ENCODE assay signal across 25 cellular contexts in genomic region chr4:115973768-115974167, GRCh38.
DNase-seq lines count a peak whose midpoint lies in the region; ATAC-seq and TF ChIP-seq lines count a peak whose summit lies in the region.
"Had no signal": no experiment of that assay in that cellular context is flagged by ENCODE, and none has a peak within 500 bp of the region (broad histone marks: within the 10 kb centered on the region; RNA-seq: fewer than 3 reads in every experiment).

No MANE protein-coding gene starts in this region.

- TF ChIP-seq CTCF in chondrocyte (IDR thresholded peaks at IDR 0.05) (no peak), neural crest cell (conservative IDR thresholded peaks at IDR 0.05) (no peak)

- no peaks in the 10 kb centered on the region for H3K27me3 Mint-ChIP-seq in chondrocyte (ENCODE audit: low read depth)
- H3K27me3 Mint-ChIP-seq in neural crest cell (ENCODE audit: low read depth): no peaks in the 10 kb centered on the region

- no peak overlapping the region for H4K12ac ChIP-seq in trophoblast cell (ENCODE audit: low read depth, low read length)

- H3K4me1 Mint-ChIP-seq in chondrocyte (ENCODE audit: low read depth) (peaks cover 9% of the 10 kb centered on the region), neural crest cell (peaks cover 16% of the 10 kb centered on the region)
- H3K4me1 Mint-ChIP-seq: CD14-positive monocyte had no signal

- H2BK5ac ChIP-seq in trophoblast cell (ENCODE audit: low read depth, low read length, poor library complexity): no peak overlapping the region

- no peak overlapping the region for H2AFZ ChIP-seq in trophoblast cell (ENCODE audit: insufficient read depth, low read length, poor library complexity)
- H2AFZ ChIP-seq: PC-9 had no signal

- H3K9me3 Mint-ChIP-seq in chondrocyte (ENCODE audit: low read depth): no peaks in the 10 kb centered on the region
- no peaks in the 10 kb centered on the region for H3K9me3 Mint-ChIP-seq in neural crest cell

- H3K9me3 ChIP-seq in HUES48 (ENCODE audit: control insufficient read depth, insufficient read depth, low read length): peaks cover 14% of the 10 kb centered on the region; the same call in 1 of the 2 replicates
- H3K9me3 ChIP-seq in iPS-15b (ENCODE audit: control insufficient read depth, insufficient read depth, low read length): no peaks in the 10 kb centered on the region
- H3K9me3 ChIP-seq in trophoblast cell (ENCODE audit: insufficient read depth, low read depth, low read length): no peaks in the 10 kb centered on the region

- H2BK120ac ChIP-seq in trophoblast cell (ENCODE audit: insufficient read depth, low read length, poor library complexity): no peak overlapping the region

- DNase-seq in chondrocyte (ENCODE audit: low spot score): no peak
- no peak for DNase-seq in neural crest cell (ENCODE audit: low read depth, low spot score)
- DNase-seq in COLO829 (ENCODE audit: low spot score): no peak
- DNase-seq in C1 segment of cervical spinal cord (lab: John Stamatoyannopoulos, UW): no peak
- DNase-seq in trophoblast cell: no peak
- DNase-seq: ACHN, COR-L47, DMS 273 treated with DMSO at 0.1 percent for 48 hours, DND-41, GOT3, KG1, MV-4-11, NCI-H187, NCI-H2107, NCI-H2227 treated with DMSO at 0.1 percent for 48 hours, NCI-H510A treated with DMSO at 0.1 percent for 48 hours, NCI-H82, PC-9, SIG-M5 had no signal

- peaks cover 33% of the 10 kb centered on the region for H3K4me1 ChIP-seq in HUES48 (ENCODE audit: control insufficient read depth, insufficient read depth, low read length)
- peaks cover 21% of the 10 kb centered on the region for H3K4me1 ChIP-seq in iPS-15b (ENCODE audit: control insufficient read depth, insufficient read depth, low read length)
- no peaks in the 10 kb centered on the region for H3K4me1 ChIP-seq in trophoblast cell (ENCODE audit: control insufficient read depth in 1 of 2, insufficient read depth in 2 of 2, low read length in 2 of 2)

- H3K4me3 Mint-ChIP-seq in chondrocyte (ENCODE audit: unreplicated experiment) (no peak overlapping the region), neural crest cell (no peak overlapping the region)
- H3K4me3 Mint-ChIP-seq: CD14-positive monocyte had no signal

- H3K27ac ChIP-seq in HUES48 (ENCODE audit: low read depth, low read length) (peak overlapping the region; percentile 97), trophoblast cell (ENCODE audit: low read depth, low read length) (no peak overlapping the region)
- H3K27ac ChIP-seq: PC-9, RWPE1 had no signal

- peak overlapping the region; percentile 8 for H3K27ac Mint-ChIP-seq in chondrocyte (ENCODE audit: unreplicated experiment)
- H3K27ac Mint-ChIP-seq in neural crest cell (ENCODE audit: unreplicated experiment): peak overlapping the region; percentile 1
- H3K27ac Mint-ChIP-seq: CD14-positive monocyte had no signal

- H3K4ac ChIP-seq in trophoblast cell (ENCODE audit: low read depth, low read length): no peak overlapping the region

- H3K79me2 ChIP-seq in trophoblast cell (ENCODE audit: control insufficient read depth, insufficient read depth, low read length, poor library complexity): no peaks in the 10 kb centered on the region

- H3K4me3 ChIP-seq in HUES48 (ENCODE audit: low read depth, low read length) (peak overlapping the region; percentile 45; the same call in 1 of the 2 replicates), iPS-15b (ENCODE audit: low read depth, low read length) (peak overlapping the region; percentile 24), trophoblast cell (ENCODE audit: low read depth, low read length) (no peak overlapping the region)
- H3K4me3 ChIP-seq: PC-9 had no signal

- H3K79me1 ChIP-seq in trophoblast cell (ENCODE audit: low read length): no peaks in the 10 kb centered on the region

- H3K23ac ChIP-seq in trophoblast cell (ENCODE audit: low read length): no peak overlapping the region

- WGBS in trophoblast cell (ENCODE audit: extremely low coverage, insufficient coverage, insufficient read length): no CpG with 5 or more reads among the region's 1 CpG

- no peak overlapping the region for H3K14ac ChIP-seq in trophoblast cell (ENCODE audit: low read length)

- no peak for ATAC-seq in HG02763 (IDR thresholded peaks at IDR 0.05; ENCODE audit: unreplicated experiment)
- ATAC-seq: SK-N-SH treated with all-trans-retinoic acid at 6 μM for 48 hours had no signal

- no peak overlapping the region for H3K4me2 ChIP-seq in trophoblast cell (ENCODE audit: low read length)
- H3K4me2 ChIP-seq: PC-9 had no signal

- no peak overlapping the region for H4K8ac ChIP-seq in trophoblast cell (ENCODE audit: low read depth, low read length)

- no peaks in the 10 kb centered on the region for H3K36me3 Mint-ChIP-seq in chondrocyte (ENCODE audit: low read depth)
- no peaks in the 10 kb centered on the region for H3K36me3 Mint-ChIP-seq in neural crest cell (ENCODE audit: low read depth)
- H3K36me3 Mint-ChIP-seq: CD14-positive monocyte had no signal

- H3K27me3 ChIP-seq in HUES48 (ENCODE audit: control insufficient read depth, insufficient read depth, low read length): no peaks in the 10 kb centered on the region
- H3K27me3 ChIP-seq in iPS-15b (ENCODE audit: control insufficient read depth, insufficient read depth, low read length): no peaks in the 10 kb centered on the region
- no peaks in the 10 kb centered on the region for H3K27me3 ChIP-seq in trophoblast cell (ENCODE audit: insufficient read depth, low read length)

- no peak overlapping the region for H4K91ac ChIP-seq in trophoblast cell (ENCODE audit: low read depth, low read length)

- H2AK5ac ChIP-seq in trophoblast cell (ENCODE audit: low read length): no peak overlapping the region

- no peak overlapping the region for H3K18ac ChIP-seq in trophoblast cell (ENCODE audit: low read length)

- H3K36me3 ChIP-seq in HUES48 (ENCODE audit: control insufficient read depth, insufficient read depth, low read length) (no peaks in the 10 kb centered on the region; the same call in 1 of the 2 replicates), iPS-15b (ENCODE audit: control insufficient read depth, insufficient read depth, low read length) (no peaks in the 10 kb centered on the region), trophoblast cell (ENCODE audit: control insufficient read depth in 1 of 2, insufficient read depth in 2 of 2, low read length in 2 of 2) (no peaks in the 10 kb centered on the region)

- no peak overlapping the region for H2BK12ac ChIP-seq in trophoblast cell (ENCODE audit: low read length)

- H3K9ac ChIP-seq in HUES48 (ENCODE audit: low read depth, low read length) (no peak overlapping the region), iPS-15b (ENCODE audit: low read depth, low read length) (no peak overlapping the region), trophoblast cell (ENCODE audit: low read length) (no peak overlapping the region)
